In genomic region chr1:108962681-108963051, GRCh38 we compare ENCODE assay signal across 8 cellular contexts. TPM values are rescaled to one million over a fixed set of nuclear protein-coding genes. Genes with fewer than 3 reads are reported as not detected.
DNase-seq lines count a peak whose midpoint lies in the region; ATAC-seq and TF ChIP-seq lines count a peak whose summit lies in the region.

No MANE protein-coding gene starts in this region.

- H3K79me2 ChIP-seq in SU-DHL-6 (ENCODE audit: insufficient read depth, low read length): peaks cover 25% of the 10 kb centered on the region

- peaks cover 16% of the 10 kb centered on the region for H3F3A ChIP-seq in SU-DHL-6 (ENCODE audit: insufficient read depth)

- H3K36me3 Mint-ChIP-seq in activated CD4-positive, alpha-beta T cell treated with anti-CD3 and anti-CD28 coated beads for 36 hours (ENCODE audit: low read depth): peaks cover 25% of the 10 kb centered on the region

- H3K27me3 ChIP-seq in SU-DHL-6 (ENCODE audit: low read length) (no peaks in the 10 kb centered on the region), colonic mucosa (no peaks in the 10 kb centered on the region), tibial nerve (no peaks in the 10 kb centered on the region)

- TF ChIP-seq CTCF in SU-DHL-6 (IDR thresholded peaks at IDR 0.05; ENCODE audit: insufficient read depth, low read length, poor library complexity, severe bottlenecking): no peak
- no peak for TF ChIP-seq CTCF in colonic mucosa (IDR thresholded peaks at IDR 0.05)
- TF ChIP-seq CTCF in tibial nerve (IDR thresholded peaks at IDR 0.05): no peak

- H3K27ac Mint-ChIP-seq in activated CD4-positive, alpha-beta T cell treated with anti-CD3 and anti-CD28 coated beads for 36 hours: peak overlapping the region; percentile 82

- 16 to 21% methylated on average over 12 of the region's 12 CpGs for WGBS in tibial nerve, 2 donors

- H3K27ac ChIP-seq in SU-DHL-6 (ENCODE audit: low read depth, low read length): peak overlapping the region; percentile 88
- H3K27ac ChIP-seq in colonic mucosa: peak overlapping the region; percentile 96
- H3K27ac ChIP-seq in tibial nerve: peak overlapping the region; percentile 91 to 97 (median 95)

- H3K4me1 ChIP-seq in colonic mucosa (peaks cover 9% of the 10 kb centered on the region), tibial nerve (peaks cover 0 to 42% (median 15%) of the 10 kb centered on the region in 4 donors)

- POLR2A ChIA-PET in activated CD4-positive, alpha-beta T cell treated with anti-CD3 and anti-CD28 coated beads for 36 hours (lab: Charles Lee): no interaction called here

- no peaks in the 10 kb centered on the region for H3K9me3 Mint-ChIP-seq in activated CD4-positive, alpha-beta T cell treated with anti-CD3 and anti-CD28 coated beads for 36 hours (ENCODE audit: low read depth)

- peak overlapping the region; percentile 84 for H2AFZ ChIP-seq in SU-DHL-6 (ENCODE audit: low read depth, low read length, severe bottlenecking)

- H3K4me3 ChIP-seq in SU-DHL-6 (ENCODE audit: insufficient read depth, low read length, poor library complexity, severe bottlenecking): peak overlapping the region; percentile 78
- H3K4me3 ChIP-seq in colonic mucosa: peak overlapping the region; percentile 69
- H3K4me3 ChIP-seq in tibial nerve: peak overlapping the region; percentile 69 to 94 (median 80)

- H3K9ac ChIP-seq in SU-DHL-6 (ENCODE audit: low read length) (peak overlapping the region; percentile 81), colonic mucosa (ENCODE audit: low read depth in 2 of 2, low read length in 2 of 2) (peak overlapping the region; percentile 84 to 92)

- H3K9me2 ChIP-seq in SU-DHL-6 (replicated peaks; ENCODE audit: insufficient read depth, low read length): no peaks in the 10 kb centered on the region

- H3K36me3 ChIP-seq in SU-DHL-6 (ENCODE audit: low read length) (no peaks in the 10 kb centered on the region), colonic mucosa (no peaks in the 10 kb centered on the region), tibial nerve (peaks cover 0 to 16% (median 0%) of the 10 kb centered on the region in 3 donors)

- ATAC-seq in activated CD4-positive, alpha-beta T cell treated with anti-CD3 and anti-CD28 coated beads for 36 hours: no peak
- ATAC-seq in HG03108 (IDR thresholded peaks at IDR 0.05; ENCODE audit: unreplicated experiment) (no peak), GM19467 (IDR thresholded peaks at IDR 0.05; ENCODE audit: unreplicated experiment) (no peak)

- H3K4me3 Mint-ChIP-seq in activated CD4-positive, alpha-beta T cell treated with anti-CD3 and anti-CD28 coated beads for 36 hours: peak overlapping the region; percentile 81

- H3K9me3 ChIP-seq in SU-DHL-6 (ENCODE audit: insufficient read depth, low read length): no peaks in the 10 kb centered on the region
- H3K9me3 ChIP-seq in colonic mucosa: no peaks in the 10 kb centered on the region
- H3K9me3 ChIP-seq in tibial nerve: no peaks in the 10 kb centered on the region

- H3K4me1 Mint-ChIP-seq in activated CD4-positive, alpha-beta T cell treated with anti-CD3 and anti-CD28 coated beads for 36 hours: peaks cover 31% of the 10 kb centered on the region

- CTCF ChIA-PET in activated CD4-positive, alpha-beta T cell treated with anti-CD3 and anti-CD28 coated beads for 36 hours (lab: Charles Lee): interaction anchor here (0.6 to 2.0 kb wide), 5 partner anchors 9 to 520 kb away, joined by 3 to 7 read pairs (median 4); partner anchors contain the start of gene PRPF38B

- TF ChIP-seq POLR2A in tibial nerve (IDR thresholded peaks at IDR 0.05): no peak

- H3K27me3 Mint-ChIP-seq in activated CD4-positive, alpha-beta T cell treated with anti-CD3 and anti-CD28 coated beads for 36 hours: no peaks in the 10 kb centered on the region

- H3K4me2 ChIP-seq in SU-DHL-6 (ENCODE audit: low read depth, low read length, poor library complexity, severe bottlenecking): peak overlapping the region; percentile 65

- TF ChIP-seq EP300 in tibial nerve (IDR thresholded peaks at IDR 0.05): no peak

- H4K20me1 ChIP-seq in SU-DHL-6 (ENCODE audit: low read depth, low read length): no peaks in the 10 kb centered on the region

- peak; percentile 65 for DNase-seq in activated CD4-positive, alpha-beta T cell treated with anti-CD3 and anti-CD28 coated beads for 36 hours
- DNase-seq in activated CD4-positive, alpha-beta T cell treated with anti-CD3 and anti-CD28 coated beads for 1 hour: no peak
- peak; percentile 59 for DNase-seq in colonic mucosa
- DNase-seq in mucosa of gallbladder (ENCODE audit: low spot score): peak; percentile 18
- DNase-seq in tibial nerve (ENCODE audit: low spot score in 2 of 2): peak in 1 of 2 donors; percentile 9

- intact Hi-C loops in activated CD4-positive, alpha-beta T cell treated with anti-CD3 and anti-CD28 coated beads for 36 hours (cut with DNase I, micrococcal nuclease): loop anchor here (1.0 to 10.0 kb wide), 10 partner anchors 80 to 545 kb away; partner anchors contain the start of genes PRPF38B (in 2 of the 2), TMEM167B (in 2 of the 2), WDR47 (in 2 of the 2) and AMIGO1 (in 1 of the 2)
- intact Hi-C loops in colonic mucosa (cut with DNase I): no loop called here

RNA-seq across cellular contexts. Expression of gene CLCC1, which starts 0.6 kb away (rescaled TPM):
- total RNA-seq in activated CD4-positive, alpha-beta T cell treated with anti-CD3 and anti-CD28 coated beads for 36 hours: 10 to 100 TPM; 15.7 to 17.1 TPM
- 10 to 100 TPM; 18.9 to 25.1 TPM for total RNA-seq in colonic mucosa
- 40.6 TPM for total RNA-seq in mucosa of gallbladder
- 10 to 100 TPM; 24.0 to 29.7 (median 26.2) TPM for total RNA-seq in tibial nerve
